ENCODE assay signal across 15 cellular contexts in genomic region chr11:76805206-76805913, GRCh38. TPM values are rescaled to one million over a fixed set of nuclear protein-coding genes. Genes with fewer than 3 reads are reported as not detected.
DNase-seq lines count a peak whose midpoint lies in the region; ATAC-seq and TF ChIP-seq lines count a peak whose summit lies in the region.
"Had no signal": no experiment of that assay in that cellular context is flagged by ENCODE, and none has a peak within 500 bp of the region (broad histone marks: within the 10 kb centered on the region; RNA-seq: fewer than 3 reads in every experiment).

No MANE protein-coding gene starts in this region.

- intact Hi-C loops in activated CD8-positive, alpha-beta T cell treated with anti-CD3 and anti-CD28 coated beads for 36 hours (cut with micrococcal nuclease) = loop anchor here (10.0 kb wide), 1 partner anchor 289 kb away; no protein-coding TSS in a partner anchor

- H3K4me1 Mint-ChIP-seq in activated CD8-positive, alpha-beta T cell treated with anti-CD3 and anti-CD28 coated beads for 36 hours (ENCODE audit: low read depth) = peaks cover 29% of the 10 kb centered on the region
- peaks cover 53% of the 10 kb centered on the region for H3K4me1 Mint-ChIP-seq in stimulated activated effector memory CD8-positive, alpha-beta T cell treated with anti-CD3 and anti-CD28 coated beads, Interleukin-12 subunit alpha, Interleukin-12 subunit beta, amount 100 ng/mL, for 72 hours
- H3K4me1 Mint-ChIP-seq: mesothelial cell of epicardium had no signal

- H3K4me3 ChIP-seq in fibroblast of mammary gland (ENCODE audit: control insufficient read depth, low read depth, low read length) (no peak overlapping the region), hepatocyte (no peak overlapping the region)
- H3K4me3 ChIP-seq: body of pancreas, thyroid gland had no signal

- no peak overlapping the region for H3K27ac ChIP-seq in hepatocyte
- H3K27ac ChIP-seq: body of pancreas, thyroid gland had no signal

- no peak overlapping the region for H2AFZ ChIP-seq in hepatocyte

- H3K36me3 ChIP-seq in hepatocyte (replicated peaks; ENCODE audit: insufficient read depth, low read depth) = no peaks in the 10 kb centered on the region
- H3K36me3 ChIP-seq: thyroid gland had no signal

- H3K4me1 ChIP-seq in hepatocyte (ENCODE audit: insufficient read depth) = peaks cover 24% of the 10 kb centered on the region

- no peaks in the 10 kb centered on the region for H3K9me3 ChIP-seq in hepatocyte (ENCODE audit: low read depth)
- H3K9me3 ChIP-seq: body of pancreas, thyroid gland had no signal

- CTCF ChIA-PET in activated CD8-positive, alpha-beta T cell treated with anti-CD3 and anti-CD28 coated beads for 36 hours (lab: Charles Lee) = interaction anchor here (0.9 to 9.7 kb wide), 5 partner anchors 16 to 114 kb away, joined by 3 to 238 read pairs (median 4); no protein-coding TSS in a partner anchor

- no peaks in the 10 kb centered on the region for H4K20me1 ChIP-seq in hepatocyte (ENCODE audit: insufficient read depth, poor library complexity, severe bottlenecking)

- no peaks in the 10 kb centered on the region for H3K79me2 ChIP-seq in hepatocyte

- no peaks in the 10 kb centered on the region for H3K9me3 Mint-ChIP-seq in activated CD8-positive, alpha-beta T cell treated with anti-CD3 and anti-CD28 coated beads for 36 hours
- no peaks in the 10 kb centered on the region for H3K9me3 Mint-ChIP-seq in stimulated activated effector memory CD8-positive, alpha-beta T cell treated with anti-CD3 and anti-CD28 coated beads, Interleukin-12 subunit alpha, Interleukin-12 subunit beta, amount 100 ng/mL, for 72 hours
- H3K9me3 Mint-ChIP-seq: mesothelial cell of epicardium had no signal

- H3K27me3 Mint-ChIP-seq in activated CD8-positive, alpha-beta T cell treated with anti-CD3 and anti-CD28 coated beads for 36 hours = peaks cover 3% of the 10 kb centered on the region

- no peak for TF ChIP-seq CTCF in activated CD8-positive, alpha-beta T cell treated with anti-CD3 and anti-CD28 coated beads for 36 hours (IDR thresholded peaks at IDR 0.05)
- no peak for TF ChIP-seq CTCF in fibroblast of mammary gland (conservative IDR thresholded peaks at IDR 0.05; ENCODE audit: control insufficient read depth, insufficient read depth, low read depth, low read length)
- TF ChIP-seq CTCF in hepatocyte (IDR thresholded peaks at IDR 0.05; ENCODE audit: poor library complexity) = no peak

- POLR2A ChIA-PET in activated CD8-positive, alpha-beta T cell treated with anti-CD3 and anti-CD28 coated beads for 36 hours (lab: Charles Lee) = interaction anchor here (0.7 to 1.4 kb wide), 3 partner anchors 22 to 362 kb away, joined by 3 to 4 read pairs (median 4); partner anchors contain the start of gene TSKU

- no peak overlapping the region for H3K27ac Mint-ChIP-seq in activated CD8-positive, alpha-beta T cell treated with anti-CD3 and anti-CD28 coated beads for 36 hours
- no peak overlapping the region for H3K27ac Mint-ChIP-seq in stimulated activated effector memory CD8-positive, alpha-beta T cell treated with anti-CD3 and anti-CD28 coated beads, Interleukin-12 subunit alpha, Interleukin-12 subunit beta, amount 100 ng/mL, for 72 hours
- H3K27ac Mint-ChIP-seq: mesothelial cell of epicardium had no signal

- 75% methylated on average over 8 of the region's 8 CpGs for WGBS in hepatocyte (ENCODE audit: low lambda C conversion rate, missing lambda C conversion rate)

- ATAC-seq in activated CD8-positive, alpha-beta T cell treated with anti-CD3 and anti-CD28 coated beads for 36 hours = peak; percentile 60
- ATAC-seq in stimulated activated effector memory CD8-positive, alpha-beta T cell treated with anti-CD3 and anti-CD28 coated beads, Interleukin-12 subunit alpha, Interleukin-12 subunit beta, amount 100 ng/mL, for 72 hours = peak; percentile 78
- ATAC-seq: body of pancreas had no signal

- H3K4me3 Mint-ChIP-seq in activated CD8-positive, alpha-beta T cell treated with anti-CD3 and anti-CD28 coated beads for 36 hours = no peak overlapping the region
- H3K4me3 Mint-ChIP-seq in stimulated activated effector memory CD8-positive, alpha-beta T cell treated with anti-CD3 and anti-CD28 coated beads, Interleukin-12 subunit alpha, Interleukin-12 subunit beta, amount 100 ng/mL, for 72 hours = no peak overlapping the region
- H3K4me3 Mint-ChIP-seq: mesothelial cell of epicardium had no signal

- no peaks in the 10 kb centered on the region for H3K27me3 ChIP-seq in hepatocyte
- H3K27me3 ChIP-seq: body of pancreas, thyroid gland had no signal

- H3K36me3 Mint-ChIP-seq in activated CD8-positive, alpha-beta T cell treated with anti-CD3 and anti-CD28 coated beads for 36 hours (ENCODE audit: low read depth) = no peaks in the 10 kb centered on the region
- no peaks in the 10 kb centered on the region for H3K36me3 Mint-ChIP-seq in stimulated activated effector memory CD8-positive, alpha-beta T cell treated with anti-CD3 and anti-CD28 coated beads, Interleukin-12 subunit alpha, Interleukin-12 subunit beta, amount 100 ng/mL, for 72 hours
- H3K36me3 Mint-ChIP-seq: mesothelial cell of epicardium had no signal

- no peaks in the 10 kb centered on the region for H3K9me2 ChIP-seq in hepatocyte (replicated peaks; ENCODE audit: insufficient read depth)

- DNase-seq in activated CD4-positive, alpha-beta T cell treated with anti-CD3 and anti-CD28 coated beads for 48 hours = peak; percentile 77
- no peak for DNase-seq in activated CD4-positive, alpha-beta T cell treated with anti-CD3 and anti-CD28 coated beads, Interleukin-2, amount 50 U/mL, for 4 hours
- DNase-seq in activated CD8-positive, alpha-beta T cell treated with anti-CD3 and anti-CD28 coated beads for 36 hours = peak; percentile 77
- DNase-seq in fibroblast of mammary gland (ENCODE audit: low read depth) (peak; percentile 49), hepatocyte (ENCODE audit: low spot score) (no peak), NCI-H1417 treated with DMSO at 0.1 percent for 48 hours (lab: John Stamatoyannopoulos, UW) (no peak), NOMO-1 (lab: John Stamatoyannopoulos, UW; ENCODE audit: unreplicated experiment in 2 of 2) (no peak)
- peak in 1 of 2 donors; percentile 51 for DNase-seq in stimulated activated effector memory CD8-positive, alpha-beta T cell treated with anti-CD3 and anti-CD28 coated beads, Interleukin-12 subunit alpha, Interleukin-12 subunit beta, amount 100 ng/mL, for 72 hours (ENCODE audit: low spot score in 2 of 2)
- DNase-seq: foreskin melanocyte, Kasumi-1, NCI-H524 treated with DMSO at 0.1 percent for 48 hours, T1000, thyroid gland had no signal

- no peak overlapping the region for H3K4me2 ChIP-seq in hepatocyte

RNA-seq across cellular contexts. Expression of gene TSKU, which starts 22.2 kb away (rescaled TPM):
- 1 to 10 TPM; 6.5 to 8.4 TPM for total RNA-seq in activated CD8-positive, alpha-beta T cell treated with anti-CD3 and anti-CD28 coated beads for 36 hours
- total RNA-seq in hepatocyte = 61.9 and 62.9 TPM in 2 replicates
- polyA plus RNA-seq in hepatocyte = 73.7 and 81.9 TPM in 2 replicates

RNA-seq across cellular contexts. Expression of gene ACER3, which starts 55.4 kb away (rescaled TPM):
- total RNA-seq in activated CD8-positive, alpha-beta T cell treated with anti-CD3 and anti-CD28 coated beads for 36 hours = 10 to 100 TPM; 10.0 to 10.2 TPM
- total RNA-seq in hepatocyte = 17.1 and 28.5 TPM in 2 replicates
- polyA plus RNA-seq in hepatocyte = 14.9 and 18.3 TPM in 2 replicates

Comparison
In these comparisons a context has a peak if more than half of its experiments do, and no peak if none do; other contexts are left out.
1. DNase-seq: peak in activated CD4-positive, alpha-beta T cell treated with anti-CD3 and anti-CD28 coated beads for 48 hours (single experiment), activated CD8-positive, alpha-beta T cell treated with anti-CD3 and anti-CD28 coated beads for 36 hours (single experiment) and fibroblast of mammary gland (single experiment); none in activated CD4-positive, alpha-beta T cell treated with anti-CD3 and anti-CD28 coated beads, Interleukin-2, amount 50 U/mL, for 4 hours (0 of 2), hepatocyte (single experiment), NCI-H1417 treated with DMSO at 0.1 percent for 48 hours (single experiment) and NOMO-1 (0 of 2).